Comparison of ENCODE assay signal across 8 cellular contexts in genomic region chr7:70695804-70696104, GRCh38.
DNase-seq lines count a peak whose midpoint lies in the region; ATAC-seq and TF ChIP-seq lines count a peak whose summit lies in the region.

No MANE protein-coding gene starts in this region.

- H3K4me3 ChIP-seq in Peyer's patch = peak overlapping the region; percentile 53 to 79 (median 76)
- peak overlapping the region; percentile 61 for H3K4me3 ChIP-seq in fibroblast of villous mesenchyme (ENCODE audit: low read depth, low read length)
- H3K4me3 ChIP-seq in skeletal muscle tissue (ENCODE audit: low read length in 3 of 3) = peak overlapping the region; percentile 82 to 89 (median 84)

- H3K9ac ChIP-seq in skeletal muscle tissue (ENCODE audit: low read depth in 1 of 3, low read length in 3 of 3) = peak overlapping the region; percentile 90 to 94 (median 93)

- in situ Hi-C loops in GM13976 (cut with MboI; ENCODE audit: low sequenced_read_pairs, unreplicated experiment) = no loop called here

- H3K27me3 ChIP-seq in Peyer's patch (no peaks in the 10 kb centered on the region), skeletal muscle tissue (ENCODE audit: control insufficient read depth in 3 of 3, insufficient read depth in 3 of 3, low read length in 3 of 3) (no peaks in the 10 kb centered on the region)

- H3K27ac ChIP-seq in Peyer's patch (peak overlapping the region; percentile 17 to 92 (median 72)), skeletal muscle tissue (ENCODE audit: low read depth, low read length) (peak overlapping the region; percentile 90)

- H3K9me3 ChIP-seq in Peyer's patch = no peaks in the 10 kb centered on the region
- no peaks in the 10 kb centered on the region for H3K9me3 ChIP-seq in skeletal muscle tissue (ENCODE audit: control insufficient read depth in 3 of 3, low read length in 3 of 3)

- H3K36me3 ChIP-seq in Peyer's patch (peaks cover 0 to 11% (median 0%) of the 10 kb centered on the region in 3 donors), skeletal muscle tissue (ENCODE audit: control insufficient read depth in 3 of 3, insufficient read depth in 3 of 3, low read length in 3 of 3) (no peaks in the 10 kb centered on the region)

- peaks cover 0 to 15% (median 4%) of the 10 kb centered on the region in 4 donors for H3K4me1 ChIP-seq in Peyer's patch
- H3K4me1 ChIP-seq in skeletal muscle tissue (ENCODE audit: control insufficient read depth in 3 of 3, insufficient read depth in 3 of 3, low read length in 3 of 3) = peaks cover 33 to 40% (median 36%) of the 10 kb centered on the region in 3 donors

- ATAC-seq in HG03565 (IDR thresholded peaks at IDR 0.05; ENCODE audit: unreplicated experiment) = no peak

- TF ChIP-seq POLR2A in Peyer's patch (IDR thresholded peaks at IDR 0.05) = no peak

- TF ChIP-seq CTCF in Peyer's patch (IDR thresholded peaks at IDR 0.05) (no peak), fibroblast of villous mesenchyme (IDR thresholded peaks at IDR 0.05; ENCODE audit: insufficient read depth, low read depth, low read length) (no peak), GM13976 (IDR thresholded peaks at IDR 0.05; ENCODE audit: borderline replicate concordance, control extremely low read depth, extremely low read depth, insufficient read depth, missing control alignments) (no peak)

- DNase-seq in NCI-H1105 treated with DMSO at 0.1 percent for 48 hours (lab: John Stamatoyannopoulos, UW) (peak; percentile 28), NCI-H1105 (lab: John Stamatoyannopoulos, UW) (no peak), Peyer's patch (no peak), fibroblast of villous mesenchyme (ENCODE audit: low read depth) (no peak), GM13976 (ENCODE audit: low spot score) (no peak), SKM-1 (lab: John Stamatoyannopoulos, UW; ENCODE audit: unreplicated experiment) (no peak)
